ENCODE assay signal across 8 cellular contexts in the genomic region with DNA sequence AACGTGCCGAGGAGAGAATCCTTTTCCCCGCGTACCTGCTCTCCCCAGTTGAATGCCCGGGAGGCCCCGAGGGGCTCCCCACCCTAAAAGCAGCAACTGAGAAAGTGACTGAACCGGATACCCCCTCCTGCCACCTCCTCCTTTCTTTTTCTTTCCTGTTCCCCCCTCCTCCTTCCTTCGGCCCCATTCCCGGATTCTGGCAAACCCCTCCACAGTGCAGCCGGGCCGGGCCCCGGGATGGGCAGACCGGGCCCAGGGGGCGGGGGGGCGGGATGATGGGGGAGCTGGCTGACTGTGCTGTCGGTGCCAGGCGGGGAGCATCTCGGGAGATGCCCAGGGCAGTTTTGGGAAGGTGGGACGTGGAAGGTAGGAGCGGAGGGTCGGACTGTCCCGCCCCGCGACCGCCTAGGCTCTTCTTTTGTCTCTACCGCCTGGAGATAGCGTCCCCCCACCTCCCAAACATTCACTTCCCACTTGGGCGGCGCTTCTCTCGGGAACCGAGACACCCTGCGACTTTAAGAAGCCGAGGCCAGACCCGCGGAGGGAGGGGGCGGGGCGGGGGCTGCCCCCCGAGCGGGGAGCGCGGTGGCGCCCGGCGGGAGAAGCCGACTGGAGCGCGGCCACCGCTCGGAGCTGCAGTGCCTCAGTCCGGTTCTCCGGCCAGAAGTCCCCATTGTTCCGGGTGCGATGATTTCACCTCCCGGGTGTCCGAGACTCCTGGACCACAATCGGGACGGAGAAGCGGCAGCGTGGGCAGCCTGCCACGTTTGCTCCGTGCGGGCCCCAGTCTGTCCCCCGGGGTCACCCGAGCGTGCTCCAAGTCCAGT. TPM values are rescaled to one million over a fixed set of nuclear protein-coding genes. Genes with fewer than 3 reads are reported as not detected.
DNase-seq lines count a peak whose midpoint lies in the region; ATAC-seq and TF ChIP-seq lines count a peak whose summit lies in the region.
"Had no signal": no experiment of that assay in that cellular context is flagged by ENCODE, and none has a peak within 500 bp of the region (broad histone marks: within the 10 kb centered on the region; RNA-seq: fewer than 3 reads in every experiment).

No MANE protein-coding gene starts in this region.

- no peak for ATAC-seq in naive thymus-derived CD4-positive, alpha-beta T cell
- ATAC-seq in GM18867 (IDR thresholded peaks at IDR 0.05; ENCODE audit: unreplicated experiment) (no peak), GM21717 (IDR thresholded peaks at IDR 0.05; ENCODE audit: unreplicated experiment) (no peak)

- peak overlapping the region in 9 of 10 donors; percentile 59 to 88 (median 83) for H3K4me3 Mint-ChIP-seq in naive thymus-derived CD4-positive, alpha-beta T cell

- CTCF ChIA-PET in naive thymus-derived CD4-positive, alpha-beta T cell (lab: Charles Lee) = interaction anchor here (1.6 kb wide), 1 partner anchor 10 kb away, joined by 4 read pairs; no protein-coding TSS in a partner anchor

- POLR2A ChIA-PET in naive thymus-derived CD4-positive, alpha-beta T cell (lab: Charles Lee) = interaction anchor here (1.0 to 4.2 kb wide), 3 partner anchors 8 to 12 kb away, joined by 4 to 21 read pairs (median 10); a partner anchor contains a TSS

- H3K9me3 Mint-ChIP-seq in naive thymus-derived CD4-positive, alpha-beta T cell = peaks cover 0 to 23% (median 2%) of the 10 kb centered on the region in 11 donors

- peak overlapping the region in 1 of 2 donors; percentile 24 for H3K9ac ChIP-seq in colonic mucosa (ENCODE audit: low read depth in 2 of 2, low read length in 2 of 2)

- H3K36me3 Mint-ChIP-seq in naive thymus-derived CD4-positive, alpha-beta T cell = peaks cover 0 to 9% (median 4%) of the 10 kb centered on the region in 5 donors

- DNase-seq in GM06990 (ENCODE audit: extremely low read depth, insufficient read length) (no peak), M059J (ENCODE audit: low read depth) (peak; percentile 60), colonic mucosa (no peak), NCI-H510A treated with DMSO at 0.1 percent for 48 hours (lab: John Stamatoyannopoulos, UW) (no peak)
- DNase-seq in naive thymus-derived CD4-positive, alpha-beta T cell = peak in 1 of 9 donors; percentile 0

- H3K4me1 ChIP-seq in colonic mucosa = peaks cover 25% of the 10 kb centered on the region
- peaks cover 24 to 45% of the 10 kb centered on the region in 2 donors for H3K4me1 ChIP-seq in naive thymus-derived CD4-positive, alpha-beta T cell (ENCODE audit: control insufficient read depth in 2 of 2, insufficient read depth in 2 of 2, low read length in 2 of 2)

- H3K27ac Mint-ChIP-seq in naive thymus-derived CD4-positive, alpha-beta T cell = peak overlapping the region in 3 of 9 donors; percentile 3 to 41 (median 31)

- H3K27me3 Mint-ChIP-seq in naive thymus-derived CD4-positive, alpha-beta T cell = peaks cover 76 to 86% (median 78%) of the 10 kb centered on the region in 5 donors

- no peaks in the 10 kb centered on the region for H3K36me3 ChIP-seq in GM06990 (ENCODE audit: control insufficient read depth, insufficient read depth, low read length)
- H3K36me3 ChIP-seq in colonic mucosa = no peaks in the 10 kb centered on the region
- no peaks in the 10 kb centered on the region for H3K36me3 ChIP-seq in naive thymus-derived CD4-positive, alpha-beta T cell (ENCODE audit: control insufficient read depth in 2 of 3, insufficient read depth in 3 of 3, low read length in 3 of 3)

- H3K27ac ChIP-seq in colonic mucosa = no peak overlapping the region
- no peak overlapping the region for H3K27ac ChIP-seq in naive thymus-derived CD4-positive, alpha-beta T cell (ENCODE audit: low read depth, low read length)

- intact Hi-C loops in colonic mucosa (cut with DNase I) = no loop called here
- intact Hi-C loops in naive thymus-derived CD4-positive, alpha-beta T cell (cut with micrococcal nuclease) = loop anchor here (1.0 to 5.0 kb wide), 3 partner anchors 8 to 1272 kb away; a partner anchor contains a TSS

- H3K27me3 ChIP-seq in GM06990 (replicated peaks; ENCODE audit: control insufficient read depth, insufficient read depth, low read length) (peaks cover 1% of the 10 kb centered on the region), colonic mucosa (peaks cover 100% of the 10 kb centered on the region)
- H3K27me3 ChIP-seq in naive thymus-derived CD4-positive, alpha-beta T cell (ENCODE audit: control insufficient read depth in 2 of 2, insufficient read depth in 2 of 2, low read length in 2 of 2) = peaks cover 54 to 92% of the 10 kb centered on the region in 2 donors

- TF ChIP-seq CTCF in GM06990 (IDR thresholded peaks at IDR 0.05; ENCODE audit: insufficient read depth, low read length, poor library complexity, severe bottlenecking) = no peak
- no peak for TF ChIP-seq CTCF in colonic mucosa (IDR thresholded peaks at IDR 0.05)

- H3K4me3 ChIP-seq in GM06990 (replicated peaks; ENCODE audit: low read depth, low read length) = peak overlapping the region; percentile 74
- peak overlapping the region; percentile 30 for H3K4me3 ChIP-seq in colonic mucosa
- peak overlapping the region; percentile 27 for H3K4me3 ChIP-seq in naive thymus-derived CD4-positive, alpha-beta T cell (ENCODE audit: low read length)

- H3K9me3 ChIP-seq in colonic mucosa = no peaks in the 10 kb centered on the region
- H3K9me3 ChIP-seq in naive thymus-derived CD4-positive, alpha-beta T cell (ENCODE audit: control insufficient read depth in 2 of 3, low read length in 3 of 3) = peaks cover 0 to 3% (median 0%) of the 10 kb centered on the region in 3 experiments

- H3K4me1 Mint-ChIP-seq in naive thymus-derived CD4-positive, alpha-beta T cell = peaks cover 17 to 52% (median 37%) of the 10 kb centered on the region in 7 donors

RNA-seq across cellular contexts. Expression of a gene that starts 8.2 kb away (rescaled TPM):
- 1.9 and 4.2 TPM in 2 replicates for total RNA-seq in M059J (2014; rRNA removed; shearing (Covaris generic))
- total RNA-seq in colonic mucosa = not detected
- total RNA-seq in naive thymus-derived CD4-positive, alpha-beta T cell = under 1 TPM in 2 of 5 experiments, not detected in 3; 0.16 to 0.34 TPM
- not detected for polyA plus RNA-seq in naive thymus-derived CD4-positive, alpha-beta T cell
- total RNA-seq: subcutaneous adipose tissue had no signal

RNA-seq across cellular contexts. Expression of a gene that starts 9.2 kb away (rescaled TPM):
- total RNA-seq in M059J (2014; rRNA removed; shearing (Covaris generic)) = 5.6 and 6.8 TPM in 2 replicates
- total RNA-seq in colonic mucosa = under 1 TPM in 1 of 2 donors, not detected in 1; 0.19 TPM
- total RNA-seq in naive thymus-derived CD4-positive, alpha-beta T cell = not detected
- not detected for polyA plus RNA-seq in naive thymus-derived CD4-positive, alpha-beta T cell
- total RNA-seq: subcutaneous adipose tissue had no signal
